32 cellular contexts compared by ENCODE assay signal in genomic region chr1:80776286-80776685, GRCh38.
"Had no signal": no experiment of that assay in that cellular context is flagged by ENCODE, and none has a peak within 500 bp of the region (broad histone marks: within the 10 kb centered on the region; RNA-seq: fewer than 3 reads in every experiment).

No MANE protein-coding gene starts in this region.

- H3K4me3 Mint-ChIP-seq: activated B cell treated with CpG ODN at 0.5 μM for 24 hours; activated CD8-positive, alpha-beta T cell treated with anti-CD3 and anti-CD28 coated beads for 36 hours; activated naive CD8-positive, alpha-beta T cell; activated T-cell treated with anti-CD3 and anti-CD28 coated beads, Interleukin-2, amount 50 U/mL, for 4 hours; activated T-helper 17 cell treated with anti-CD3 and anti-CD28 coated beads, Interleukin-2, amount 50 U/mL, for 72 hours; T-helper 17 cell; T-helper 2 cell treated with Interferon-gamma antibody and Interleukin-4, amounts not matched to agents 5 μg/mL and 100 μg/mL, for 36 hours had no signal

- H3K27me3 Mint-ChIP-seq: activated B cell treated with CpG ODN at 0.5 μM for 24 hours; activated CD8-positive, alpha-beta T cell treated with anti-CD3 and anti-CD28 coated beads for 36 hours; activated naive CD8-positive, alpha-beta T cell; activated T-helper 17 cell treated with anti-CD3 and anti-CD28 coated beads, Interleukin-2, amount 50 U/mL, for 72 hours; T-helper 17 cell had no signal

- H3K4me3 ChIP-seq: body of pancreas, cardiac muscle cell, colonic mucosa, esophagus muscularis mucosa, gastrocnemius medialis, heart left ventricle had no signal

- H3K9me3 ChIP-seq: body of pancreas, colonic mucosa, esophagus muscularis mucosa, gastrocnemius medialis, heart left ventricle had no signal

- H3K27ac ChIP-seq: body of pancreas, cardiac muscle cell, colonic mucosa, esophagus muscularis mucosa, foreskin keratinocyte, gastrocnemius medialis, heart left ventricle, WERI-Rb-1 had no signal

- H3K36me3 ChIP-seq: cardiac muscle cell, colonic mucosa, esophagus muscularis mucosa, gastrocnemius medialis, heart left ventricle, WERI-Rb-1 had no signal

- H3K9me3 Mint-ChIP-seq: activated B cell treated with CpG ODN at 0.5 μM for 24 hours; activated T-cell treated with anti-CD3 and anti-CD28 coated beads, Interleukin-2, amount 50 U/mL, for 4 hours had no signal

- H3K4me1 Mint-ChIP-seq: activated B cell treated with CpG ODN at 0.5 μM for 24 hours; activated T-helper 17 cell treated with anti-CD3 and anti-CD28 coated beads, Interleukin-2, amount 50 U/mL, for 72 hours; T-helper 17 cell had no signal

- DNase-seq: activated B cell treated with CpG ODN at 0.5 μM for 24 hours; activated CD4-positive, alpha-beta T cell treated with anti-CD3 and anti-CD28 coated beads for 48 hours; activated CD4-positive, alpha-beta T cell treated with anti-CD3 and anti-CD28 coated beads, Interleukin-2, amount 50 U/mL, for 1 hour; activated CD4-positive, alpha-beta T cell treated with anti-CD3 and anti-CD28 coated beads, Interleukin-2, amount 50 U/mL, for 48 hours; activated CD8-positive, alpha-beta memory T cell treated with anti-CD3 and anti-CD28 coated beads for 24 hours; activated CD8-positive, alpha-beta T cell treated with anti-CD3 and anti-CD28 coated beads for 36 hours; activated effector memory CD4-positive, alpha-beta T cell treated with Interleukin-2 at 50 U/mL for 16 hours; activated gamma-delta T cell treated with Interleukin-2 at 50 U/mL for 16 hours; activated naive CD4-positive, alpha-beta T cell treated with anti-CD3 and anti-CD28 coated beads, Interleukin-2, amount 50 U/mL, for 16 hours; activated naive CD4-positive, alpha-beta T cell treated with Interleukin-2 at 50 U/mL for 16 hours; activated T-cell treated with anti-CD3 and anti-CD28 coated beads, Interleukin-2, amount 50 U/mL, for 4 hours; amniotic stem cell; aorta; body of pancreas; central memory CD4-positive, alpha-beta T cell; cerebellar nuclear complex; colonic mucosa; effector CD8-positive, alpha-beta T cell; erythroblast; foreskin keratinocyte; gastrocnemius medialis; glutamatergic neuron; heart left ventricle; T-helper 1 cell; T-helper 17 cell; T1000; WERI-Rb-1 had no signal

- H3K36me3 Mint-ChIP-seq: activated naive CD8-positive, alpha-beta T cell had no signal

- H3K27ac Mint-ChIP-seq: activated B cell treated with CpG ODN at 0.5 μM for 24 hours; activated CD8-positive, alpha-beta T cell treated with anti-CD3 and anti-CD28 coated beads for 36 hours; activated naive CD8-positive, alpha-beta T cell; activated T-helper 17 cell treated with anti-CD3 and anti-CD28 coated beads, Interleukin-2, amount 50 U/mL, for 72 hours; T-helper 17 cell; T-helper 2 cell treated with Interferon-gamma antibody and Interleukin-4, amounts not matched to agents 5 μg/mL and 100 μg/mL, for 36 hours had no signal

- H3K4me1 ChIP-seq: body of pancreas, colonic mucosa, esophagus muscularis mucosa, foreskin keratinocyte, gastrocnemius medialis, heart left ventricle had no signal

- H3K27me3 ChIP-seq: body of pancreas, cardiac muscle cell, colonic mucosa, esophagus muscularis mucosa, foreskin keratinocyte, gastrocnemius medialis, heart left ventricle had no signal
